Comparison of ENCODE assay signal across 7 cellular contexts in the genomic region with DNA sequence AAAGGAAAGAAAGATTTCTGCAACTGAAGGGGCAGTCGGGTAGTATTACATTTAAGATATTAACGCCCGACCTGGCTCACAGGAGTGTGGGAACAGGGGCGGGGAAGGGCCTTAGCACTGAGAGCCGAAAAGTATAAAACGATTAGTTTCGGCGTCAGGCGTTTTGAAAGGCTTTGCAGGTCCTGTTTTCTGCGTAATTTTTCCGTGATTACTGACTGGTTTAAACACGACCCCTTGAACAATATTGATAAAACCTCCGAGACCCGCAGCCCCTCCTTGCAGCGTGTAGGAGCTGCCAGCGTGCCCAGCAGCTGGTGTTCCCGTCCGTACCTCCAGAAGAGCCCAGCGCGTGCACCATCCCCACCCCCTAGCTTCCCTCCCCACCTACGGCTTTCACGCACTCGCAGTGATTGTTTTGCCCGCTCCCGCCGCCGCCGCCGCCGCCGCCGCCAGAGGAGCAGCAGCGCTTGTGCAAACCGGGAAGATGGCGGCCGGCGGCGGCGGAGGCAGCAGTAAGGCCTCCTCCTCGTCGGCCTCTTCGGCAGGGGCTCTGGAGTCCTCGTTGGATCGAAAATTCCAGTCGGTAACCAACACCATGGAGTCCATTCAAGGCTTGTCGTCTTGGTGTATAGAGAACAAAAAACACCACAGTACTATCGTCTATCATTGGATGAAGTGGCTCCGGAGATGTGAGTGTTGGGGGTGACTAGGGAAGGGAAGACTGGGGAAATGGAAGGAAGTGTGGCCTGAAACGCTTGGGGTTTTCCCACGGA. TPM values are rescaled to one million over a fixed set of nuclear protein-coding genes. Genes with fewer than 3 reads are reported as not detected.
A peak's percentile ranks its signal among the peaks of the same experiment; 100 is the strongest.
DNase-seq lines count a peak whose midpoint lies in the region; ATAC-seq and TF ChIP-seq lines count a peak whose summit lies in the region.

No MANE protein-coding gene starts in this region.

- ATAC-seq in activated CD8-positive, alpha-beta T cell treated with anti-CD3 and anti-CD28 coated beads, Interleukin-2, amount 10 ng/mL, durations not matched to agents 7 days and 5 days, result peak; percentile 38

- peaks cover 13% of the 10 kb centered on the region for H3K4me1 ChIP-seq in ectodermal cell (ENCODE audit: control insufficient read depth, insufficient read depth, low read length)

- H3K36me3 ChIP-seq in ectodermal cell (ENCODE audit: control insufficient read depth, insufficient read depth, low read length), result no peaks in the 10 kb centered on the region

- no peaks in the 10 kb centered on the region for H3K9me3 ChIP-seq in ectodermal cell (ENCODE audit: control insufficient read depth, low read length)

- peak; percentile 46 for TF ChIP-seq POLR2A in GM18526 (IDR thresholded peaks at IDR 0.05; ENCODE audit: extremely low read depth, insufficient read length)

- peaks cover 33% of the 10 kb centered on the region for H3K36me3 Mint-ChIP-seq in activated CD8-positive, alpha-beta T cell treated with anti-CD3 and anti-CD28 coated beads, Interleukin-2, amount 10 ng/mL, durations not matched to agents 7 days and 5 days (ENCODE audit: low read depth)

- TF ChIP-seq CTCF in HL-60 (IDR thresholded peaks at IDR 0.05; ENCODE audit: insufficient read depth, low read length), result no peak

- H3K27ac ChIP-seq in HL-60 (replicated peaks) (peak overlapping the region; percentile 94), ectodermal cell (ENCODE audit: insufficient read depth, low read depth, low read length, poor library complexity, severe bottlenecking) (peak overlapping the region; percentile 99)

- H3K9me3 Mint-ChIP-seq in activated CD8-positive, alpha-beta T cell treated with anti-CD3 and anti-CD28 coated beads, Interleukin-2, amount 10 ng/mL, durations not matched to agents 7 days and 5 days (ENCODE audit: insufficient read depth), result no peaks in the 10 kb centered on the region

- H3K27me3 ChIP-seq in HL-60 (ENCODE audit: insufficient read depth, poor library complexity, severe bottlenecking) (no peaks in the 10 kb centered on the region), ectodermal cell (ENCODE audit: control insufficient read depth, insufficient read depth, low read length, poor library complexity, severe bottlenecking) (no peaks in the 10 kb centered on the region)

- WGBS in ectodermal cell, 2 experiments, result 0% methylated on average over 50 of the region's 50 CpGs

- POLR2A ChIA-PET in activated CD8-positive, alpha-beta T cell treated with anti-CD3 and anti-CD28 coated beads, Interleukin-2, amount 10 ng/mL, durations not matched to agents 7 days and 5 days (lab: Charles Lee), result interaction anchor here (0.5 to 2.1 kb wide), 20 partner anchors 7 to 919 kb away, joined by 3 to 12 read pairs (median 3); partner anchors contain the start of genes APH1A, ENSA and MCL1

- peaks cover 24% of the 10 kb centered on the region for H3K4me1 Mint-ChIP-seq in activated CD8-positive, alpha-beta T cell treated with anti-CD3 and anti-CD28 coated beads, Interleukin-2, amount 10 ng/mL, durations not matched to agents 7 days and 5 days (ENCODE audit: low read depth)

- peak overlapping the region; percentile 96 for H3K4me3 Mint-ChIP-seq in activated CD8-positive, alpha-beta T cell treated with anti-CD3 and anti-CD28 coated beads, Interleukin-2, amount 10 ng/mL, durations not matched to agents 7 days and 5 days

- DNase-seq in HL-60 (ENCODE audit: low read depth in 1 of 2, low spot score in 1 of 2), result peak; percentile 55 to 82
- peak; percentile 84 for DNase-seq in NCI-H82 treated with DMSO at 0.1 percent for 48 hours (lab: John Stamatoyannopoulos, UW; ENCODE audit: unreplicated experiment)
- DNase-seq in activated CD8-positive, alpha-beta T cell treated with anti-CD3 and anti-CD28 coated beads, Interleukin-2, amount 10 ng/mL, durations not matched to agents 7 days and 5 days, result peak; percentile 80
- peak; percentile 74 for DNase-seq in medulla oblongata (ENCODE audit: extremely low spot score)
- peak; percentile 59 to 62 (median 60) for DNase-seq in stimulated activated CD4-positive, alpha-beta T cell treated with anti-CD3 and anti-CD28 coated beads, TNF-alpha, amount 100 ng/mL, for 4 hours (ENCODE audit: low read depth in 3 of 3)

- H3K27me3 Mint-ChIP-seq in activated CD8-positive, alpha-beta T cell treated with anti-CD3 and anti-CD28 coated beads, Interleukin-2, amount 10 ng/mL, durations not matched to agents 7 days and 5 days (ENCODE audit: low read depth), result no peaks in the 10 kb centered on the region

- H3K4me3 ChIP-seq in HL-60 (replicated peaks; ENCODE audit: insufficient read depth, low read length) (peak overlapping the region; percentile 61), ectodermal cell (ENCODE audit: insufficient read depth, low read depth, low read length) (peak overlapping the region; percentile 93)

- peak overlapping the region; percentile 97 for H3K27ac Mint-ChIP-seq in activated CD8-positive, alpha-beta T cell treated with anti-CD3 and anti-CD28 coated beads, Interleukin-2, amount 10 ng/mL, durations not matched to agents 7 days and 5 days

- CTCF ChIA-PET in activated CD8-positive, alpha-beta T cell treated with anti-CD3 and anti-CD28 coated beads, Interleukin-2, amount 10 ng/mL, durations not matched to agents 7 days and 5 days (lab: Charles Lee), result interaction anchor here (0.8 to 2.0 kb wide), 7 partner anchors 11 to 792 kb away, joined by 3 to 8 read pairs (median 3); partner anchors contain the start of gene TNFAIP8L2

RNA-seq across cellular contexts. Expression of gene RPRD2, which starts 0.5 kb away (rescaled TPM):
- 10 to 100 TPM; 29.5 to 32.5 TPM for total RNA-seq in activated CD8-positive, alpha-beta T cell treated with anti-CD3 and anti-CD28 coated beads, Interleukin-2, amount 10 ng/mL, durations not matched to agents 7 days and 5 days
- polyA plus RNA-seq in ectodermal cell (2013, experiment 1 of 4), result 36.3 TPM
- polyA plus RNA-seq in ectodermal cell (2013, experiment 2 of 4), result 40.6 TPM
- 33.5 TPM for polyA plus RNA-seq in ectodermal cell (2013, experiment 3 of 4)
- polyA plus RNA-seq in ectodermal cell (2013, experiment 4 of 4), result 37.4 TPM

RNA-seq across cellular contexts. Expression of gene PRPF3, which starts 43.1 kb away (rescaled TPM):
- 10 to 100 TPM; 77.7 to 79.7 TPM for total RNA-seq in activated CD8-positive, alpha-beta T cell treated with anti-CD3 and anti-CD28 coated beads, Interleukin-2, amount 10 ng/mL, durations not matched to agents 7 days and 5 days
- 78.7 TPM for polyA plus RNA-seq in ectodermal cell (2013, experiment 1 of 4)
- polyA plus RNA-seq in ectodermal cell (2013, experiment 2 of 4), result 70.7 TPM
- polyA plus RNA-seq in ectodermal cell (2013, experiment 3 of 4), result 60.3 TPM
- polyA plus RNA-seq in ectodermal cell (2013, experiment 4 of 4), result 64.0 TPM

Comparison
In these comparisons a context has a peak if more than half of its experiments do, and no peak if none do; other contexts are left out.
1. Peak in every context shown above with its lines: DNase-seq, ATAC-seq, H3K4me3 ChIP-seq and H3K27ac ChIP-seq.